16 cellular contexts compared by ENCODE assay signal in genomic region chr10:32990811-32991210, GRCh38. TPM values are rescaled to one million over a fixed set of nuclear protein-coding genes. Genes with fewer than 3 reads are reported as not detected.
DNase-seq lines count a peak whose midpoint lies in the region; ATAC-seq, FAIRE-seq and TF ChIP-seq lines count a peak whose summit lies in the region.
"Had no signal": no experiment of that assay in that cellular context is flagged by ENCODE, and none has a peak within 500 bp of the region (broad histone marks: within the 10 kb centered on the region; RNA-seq: fewer than 3 reads in every experiment).

No MANE protein-coding gene starts in this region.

- TF ChIP-seq EP300 in A549 (IDR thresholded peaks at IDR 0.05), result no peak

- BruUV-seq in HCT116 (replicated peaks; lab: Mats Ljungman, UMichigan), result no TSS peak

- RAD21 ChIA-PET in HCT116 (lab: Charles Lee; ENCODE audit: low non-redundant PET in 1 of 2, low total read pairs in 2 of 2, uncharacterized antibody in 2 of 2, unreplicated experiment in 2 of 2), result no interaction called here

- H3K4me3 Mint-ChIP-seq in neural crest cell, result no peak overlapping the region
- H3K4me3 Mint-ChIP-seq: CD14-positive monocyte; CD8-positive, alpha-beta T cell had no signal

- DNase-seq in A549 (ENCODE audit: low read depth in 1 of 2, low spot score in 1 of 2), result peak in 1 of 2 experiments; percentile 52
- DNase-seq in HCT116 (ENCODE audit: low read depth, low spot score), result no peak
- DNase-seq in OCI-M1 (lab: John Stamatoyannopoulos, UW), result peak; percentile 59
- DNase-seq in neural crest cell (ENCODE audit: low read depth, low spot score), result no peak
- no peak for DNase-seq in HuH-7.5 (ENCODE audit: low spot score)
- no peak for DNase-seq in stimulated activated naive CD4-positive, alpha-beta T cell treated with Interleukin-2 at 50 U/mL for 16 hours (lab: John Stamatoyannopoulos, UW)
- no peak for DNase-seq in stimulated activated CD4-positive, alpha-beta T cell treated with anti-CD3 and anti-CD28 coated beads, Interleukin-12 subunit alpha, Interleukin-12 subunit beta, amount 100 ng/mL, for 4 hours
- DNase-seq: CD8-positive, alpha-beta T cell; COR-L47; DMS79; GM23248; KBM-7 had no signal

- H3K4me2 ChIP-seq in A549 (no peak overlapping the region), HCT116 (ENCODE audit: low read length) (no peak overlapping the region)

- H3K4me1 ChIP-seq in A549, result peaks cover 45% of the 10 kb centered on the region
- H3K4me1 ChIP-seq in HCT116 (ENCODE audit: control insufficient read depth in 1 of 2, insufficient read depth in 2 of 2, low read length in 2 of 2), result peaks cover 8 to 14% of the 10 kb centered on the region in 2 experiments

- H3K9me3 ChIP-seq in A549, result peaks cover 25% of the 10 kb centered on the region
- no peaks in the 10 kb centered on the region for H3K9me3 ChIP-seq in HCT116 (ENCODE audit: control insufficient read depth in 1 of 2, insufficient read depth in 1 of 2, low read depth in 1 of 2, low read length in 2 of 2)

- intact Hi-C loops in HCT116 (cut with micrococcal nuclease), result no loop called here

- no peaks in the 10 kb centered on the region for H3K79me2 ChIP-seq in HCT116 (ENCODE audit: insufficient read depth, low read length)

- FAIRE-seq in A549 (lab: Jason Lieb, UNC), result no peak
- FAIRE-seq: D721Med, GM12891, H54 had no signal

- H3K9me3 Mint-ChIP-seq in neural crest cell, result peaks cover 9% of the 10 kb centered on the region
- H3K9me3 Mint-ChIP-seq: CD8-positive, alpha-beta T cell had no signal

- peak overlapping the region; percentile 57 for H2AFZ ChIP-seq in HCT116 (ENCODE audit: low read depth, low read length, poor library complexity, severe bottlenecking)
- H2AFZ ChIP-seq: GM23248 had no signal

- peaks cover 5% of the 10 kb centered on the region for H3K36me3 Mint-ChIP-seq in neural crest cell (ENCODE audit: low read depth)
- H3K36me3 Mint-ChIP-seq: CD14-positive monocyte; CD8-positive, alpha-beta T cell had no signal

- H3K9ac ChIP-seq in HCT116 (ENCODE audit: low read length), result no peak overlapping the region
- H3K9ac ChIP-seq: GM23248 had no signal

- H3K27me3 Mint-ChIP-seq in neural crest cell (ENCODE audit: low read depth), result no peaks in the 10 kb centered on the region

- H3K27ac Mint-ChIP-seq in neural crest cell (ENCODE audit: unreplicated experiment), result peak overlapping the region; percentile 16
- H3K27ac Mint-ChIP-seq: CD8-positive, alpha-beta T cell had no signal

- TF ChIP-seq RAD21 in A549 (conservative IDR thresholded peaks at IDR 0.05 in 1 of 2, IDR thresholded peaks at IDR 0.05 in 1 of 2) (no peak), HCT116 (IDR thresholded peaks at IDR 0.05; ENCODE audit: low read depth) (no peak)

- ATAC-seq in A549 (no peak), HCT116 (no peak; the same call in 1 of the 2 replicates)
- ATAC-seq: CD8-positive, alpha-beta T cell had no signal

- TF ChIP-seq CTCF in A549 (IDR thresholded peaks at IDR 0.05) (no peak), HCT116 (IDR thresholded peaks at IDR 0.05 in 2 of 3, conservative IDR thresholded peaks at IDR 0.05 in 1 of 3; ENCODE audit: borderline replicate concordance in 1 of 3, insufficient read depth in 1 of 3, low read depth in 2 of 3, low read length in 2 of 3) (no peak), neural crest cell (conservative IDR thresholded peaks at IDR 0.05) (no peak)

- H3K27ac ChIP-seq in A549, result peak overlapping the region; percentile 5 to 57; a peak in 3 of 6 replicates
- no peak overlapping the region for H3K27ac ChIP-seq in HCT116 (ENCODE audit: low read depth, low read length)
- H3K27ac ChIP-seq: GM23248 had no signal

- no peaks in the 10 kb centered on the region for H4K20me1 ChIP-seq in HCT116 (ENCODE audit: insufficient read depth)

- POLR2A ChIA-PET in A549 (lab: Yijun Ruan, JAX) (no interaction called here), HCT116 (lab: Charles Lee) (interaction anchor here (0.7 kb wide), 1 partner anchor 10 kb away, joined by 3 read pairs; no protein-coding TSS in a partner anchor)

- peaks cover 12% of the 10 kb centered on the region for H3K4me1 Mint-ChIP-seq in neural crest cell

- H3K9me2 ChIP-seq in HCT116 (ENCODE audit: insufficient read depth), result no peaks in the 10 kb centered on the region

- no peak for TF ChIP-seq POLR2A in A549 (IDR thresholded peaks at IDR 0.05; ENCODE audit: low read length)
- no peak for TF ChIP-seq POLR2A in HCT116 (IDR thresholded peaks at IDR 0.05; ENCODE audit: borderline replicate concordance, extremely low read depth, insufficient read depth, insufficient read length)

- no peak overlapping the region for H3K4me3 ChIP-seq in A549
- H3K4me3 ChIP-seq in HCT116 (replicated peaks in 1 of 2; ENCODE audit: low read depth in 1 of 2, low read length in 2 of 2), result no peak overlapping the region
- H3K4me3 ChIP-seq: GM23248 had no signal

- H3K36me3 ChIP-seq in HCT116 (ENCODE audit: control insufficient read depth in 1 of 2, insufficient read depth in 2 of 2, low read length in 2 of 2), result no peaks in the 10 kb centered on the region

- CTCF ChIA-PET in A549 (lab: Yijun Ruan, JAX), result interaction anchor here (1.3 kb wide), 1 partner anchor 10 kb away, joined by 5 read pairs; no protein-coding TSS in a partner anchor
- CTCF ChIA-PET in HCT116 (lab: Charles Lee), result interaction anchor here (1.3 kb wide), 1 partner anchor 10 kb away, joined by 3 read pairs; no protein-coding TSS in a partner anchor

- no peaks in the 10 kb centered on the region for H3K27me3 ChIP-seq in HCT116 (ENCODE audit: insufficient read depth, low read length)

TF ChIP-seq in A549, 52 proteins besides CTCF, POLR2A, EP300 and RAD21:
- TF ChIP-seq FOSB (CRISPR knock-in tag; IDR thresholded peaks at IDR 0.05) (0 out of 2 replicates have a peak, but pooled peaks have one; percentile 50), POLR2AphosphoS2 (conservative IDR thresholded peaks at IDR 0.05; ENCODE audit: low read length) (peak; percentile 83), NR3C1 (IDR thresholded peaks at IDR 0.05) (no peak), RNF2 (IDR thresholded peaks at IDR 0.05; ENCODE audit: borderline replicate concordance, low read depth) (no peak)

TF ChIP-seq in HCT116, 20 proteins besides CTCF, POLR2A, EP300 and RAD21:
- TF ChIP-seq POLR2AphosphoS5 (IDR thresholded peaks at IDR 0.05; ENCODE audit: low read depth, low read length) (no peak), YY1 (IDR thresholded peaks at IDR 0.05; ENCODE audit: extremely low read depth, insufficient replicate concordance, low read depth, low read length) (no peak), REST (IDR thresholded peaks at IDR 0.05; ENCODE audit: low read depth) (no peak), EZH2phosphoT487 (IDR thresholded peaks at IDR 0.05; ENCODE audit: borderline replicate concordance) (no peak), ELF1 (IDR thresholded peaks at IDR 0.05; ENCODE audit: borderline replicate concordance, low read depth) (no peak), FOSL1 (IDR thresholded peaks at IDR 0.05; ENCODE audit: low read depth) (no peak), ZNF274 (IDR thresholded peaks at IDR 0.05; ENCODE audit: low read depth, low read length) (no peak), SRF (IDR thresholded peaks at IDR 0.05; ENCODE audit: low read depth) (no peak), TCF7L2 (IDR thresholded peaks at IDR 0.05; ENCODE audit: borderline replicate concordance, extremely low read depth, insufficient read depth, insufficient read length) (no peak), SIN3A (IDR thresholded peaks at IDR 0.05; ENCODE audit: low read depth) (no peak), CBX3 (IDR thresholded peaks at IDR 0.05; ENCODE audit: low read depth) (no peak)
- TF ChIP-seq, protein P1, sequence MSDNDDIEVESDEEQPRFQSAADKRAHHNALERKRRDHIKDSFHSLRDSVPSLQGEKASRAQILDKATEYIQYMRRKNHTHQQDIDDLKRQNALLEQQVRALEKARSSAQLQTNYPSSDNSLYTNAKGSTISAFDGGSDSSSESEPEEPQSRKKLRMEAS (IDR thresholded peaks at IDR 0.05), result no peak

RNA-seq across cellular contexts. Expression of gene ITGB1, which starts 32.8 kb away (rescaled TPM):
- polyA plus RNA-seq in A549 (2011; rRNA removed) (1,667 and 2,408 TPM in 2 replicates), A549 (2017; fragmentation: RNase III; extraction: RNeasy Plus Mini Kit Qiagen cat#74134 plus additional on column Dnase treatment) (1,270 to 1,281 TPM (median 1,270 TPM) in 3 replicates)
- 320 and 370 TPM in 2 replicates for polyA plus RNA-seq in A549 (2012; cell fraction: cytosol; rRNA removed)
- polyA plus RNA-seq in A549 (2012; cell fraction: nucleus; rRNA removed), result 214 and 381 TPM in 2 replicates
- 799 and 821 TPM in 2 replicates for polyA minus RNA-seq in A549 (2011; rRNA and poly(A)+ RNA removed)
- total RNA-seq in HCT116 (2021; ENCODE audit: unreplicated experiment) (366 TPM), neural crest cell (220 and 236 TPM in 2 replicates)
- polyA plus RNA-seq in HCT116 (2012), result 200 and 253 TPM in 2 replicates
